Comparison of ENCODE assay signal across 16 cellular contexts in the genomic region with DNA sequence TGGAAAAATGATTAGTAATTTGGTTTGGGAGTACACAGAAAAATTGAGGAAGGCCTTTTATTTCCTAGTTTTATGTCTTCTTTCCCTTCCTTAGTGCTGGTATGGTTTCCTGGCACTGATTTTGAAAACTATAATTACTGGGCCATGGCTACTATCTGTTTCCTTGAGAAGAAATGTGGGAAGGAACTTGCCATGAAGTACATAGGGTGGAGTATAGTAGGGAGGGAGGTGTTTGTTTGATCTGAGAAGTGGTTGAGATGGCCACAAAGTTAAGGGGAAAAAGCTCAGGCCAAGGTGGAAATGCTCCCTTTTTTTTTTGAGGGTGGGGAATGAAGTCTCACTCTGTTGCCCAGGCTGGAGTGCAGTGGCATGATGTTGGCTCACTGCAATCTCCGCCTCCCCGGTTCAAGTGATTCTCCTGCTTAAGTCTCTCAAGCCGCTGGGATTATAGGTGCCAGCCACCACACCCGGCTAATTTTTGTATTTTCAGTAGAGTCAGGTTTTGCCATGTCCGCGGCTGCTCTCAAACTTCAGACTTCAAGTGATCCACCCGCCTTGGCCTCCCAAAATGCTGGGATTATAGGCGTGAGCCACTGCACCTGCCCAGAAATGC. TPM values are rescaled to one million over a fixed set of nuclear protein-coding genes. Genes with fewer than 3 reads are reported as not detected.
DNase-seq lines count a peak whose midpoint lies in the region; ATAC-seq and TF ChIP-seq lines count a peak whose summit lies in the region.
"Had no signal": no experiment of that assay in that cellular context is flagged by ENCODE, and none has a peak within 500 bp of the region (broad histone marks: within the 10 kb centered on the region; RNA-seq: fewer than 3 reads in every experiment).

No MANE protein-coding gene starts in this region.

- in situ Hi-C loops in gastrocnemius medialis (cut with MboI; ENCODE audit: low sequenced_read_pairs in 4 of 4) = loop anchor here (5.0 to 10.0 kb wide), 7 partner anchors 33 to 168 kb away; a partner anchor contains a TSS

- H3K36me3 ChIP-seq in Peyer's patch (no peaks in the 10 kb centered on the region), esophagus muscularis mucosa (no peaks in the 10 kb centered on the region), gastrocnemius medialis (no peaks in the 10 kb centered on the region)
- H3K36me3 ChIP-seq: BLaER1 treated with 17β-estradiol and CSF1 and Interleukin-3, amounts not matched to agents 10 nM and 100 nM had no signal

- no peaks in the 10 kb centered on the region for H3K9me3 ChIP-seq in Peyer's patch
- H3K9me3 ChIP-seq in esophagus muscularis mucosa = no peaks in the 10 kb centered on the region
- H3K9me3 ChIP-seq in gastrocnemius medialis = no peaks in the 10 kb centered on the region
- H3K9me3 ChIP-seq: BLaER1 treated with 17β-estradiol and CSF1 and Interleukin-3, amounts not matched to agents 10 nM and 100 nM had no signal

- ATAC-seq in gastrocnemius medialis = no peak
- ATAC-seq in GM19452 (IDR thresholded peaks at IDR 0.05; ENCODE audit: unreplicated experiment) = no peak
- ATAC-seq: stimulated activated naive CD8-positive, alpha-beta T cell treated with anti-CD3 and anti-CD28 coated beads, Interleukin-15, Interleukin-2, amounts not matched to agents 100 U/mL and 50 U/mL, for 24 hours had no signal

- no peak for DNase-seq in Peyer's patch
- no peak for DNase-seq in esophagus muscularis mucosa (ENCODE audit: extremely low spot score)
- no peak for DNase-seq in gastrocnemius medialis
- DNase-seq in NCI-H1694 (lab: John Stamatoyannopoulos, UW) = no peak
- no peak for DNase-seq in coronary artery (ENCODE audit: low spot score)
- DNase-seq: activated CD4-positive, alpha-beta T cell treated with anti-CD3 and anti-CD28 coated beads for 48 hours; activated T-cell treated with anti-CD3 and anti-CD28 coated beads, Interleukin-2, amount 50 U/mL, for 1 hour; NCI-H1105 treated with DMSO at 0.1 percent for 48 hours; small intestine; stimulated activated naive CD8-positive, alpha-beta T cell treated with anti-CD3 and anti-CD28 coated beads, Interleukin-15, Interleukin-2, amounts not matched to agents 100 U/mL and 50 U/mL, for 24 hours had no signal

- no peak for TF ChIP-seq EP300 in esophagus muscularis mucosa (IDR thresholded peaks at IDR 0.05)

- TF ChIP-seq POLR2A in Peyer's patch (IDR thresholded peaks at IDR 0.05) = no peak
- TF ChIP-seq POLR2A in esophagus muscularis mucosa (IDR thresholded peaks at IDR 0.05; ENCODE audit: low read depth) = no peak
- TF ChIP-seq POLR2A in gastrocnemius medialis (IDR thresholded peaks at IDR 0.05) = peak in 1 of 2 donors; percentile 12

- H3K27me3 ChIP-seq in Peyer's patch (no peaks in the 10 kb centered on the region), esophagus muscularis mucosa (no peaks in the 10 kb centered on the region), gastrocnemius medialis (no peaks in the 10 kb centered on the region)
- H3K27me3 ChIP-seq: BLaER1 treated with 17β-estradiol and CSF1 and Interleukin-3, amounts not matched to agents 10 nM and 100 nM had no signal

- H3K4me3 ChIP-seq in Peyer's patch (no peak overlapping the region), esophagus muscularis mucosa (no peak overlapping the region), gastrocnemius medialis (no peak overlapping the region), coronary artery (no peak overlapping the region)
- H3K4me3 ChIP-seq: BLaER1 treated with 17β-estradiol and CSF1 and Interleukin-3, amounts not matched to agents 10 nM and 100 nM had no signal

- H3K27ac ChIP-seq in Peyer's patch (peak overlapping the region in 3 of 4 donors; percentile 8 to 45 (median 31)), esophagus muscularis mucosa (replicated peaks in 1 of 4) (peak overlapping the region; percentile 37 to 62 (median 46)), gastrocnemius medialis (peak overlapping the region; percentile 42 to 95 (median 62)), coronary artery (peak overlapping the region in 1 of 2 donors; percentile 26)
- H3K27ac ChIP-seq: HL-60, KMS-11 had no signal

- WGBS in esophagus muscularis mucosa = 88% methylated on average over 8 of the region's 8 CpGs

- H3K4me1 ChIP-seq in Peyer's patch (peaks cover 0 to 12% (median 10%) of the 10 kb centered on the region in 4 donors), esophagus muscularis mucosa (peaks cover 32 to 51% (median 44%) of the 10 kb centered on the region in 4 donors), gastrocnemius medialis (peaks cover 26 to 35% of the 10 kb centered on the region in 2 donors)

- TF ChIP-seq CTCF in Peyer's patch (IDR thresholded peaks at IDR 0.05) = no peak
- TF ChIP-seq CTCF in esophagus muscularis mucosa (IDR thresholded peaks at IDR 0.05) = no peak
- TF ChIP-seq CTCF in gastrocnemius medialis (IDR thresholded peaks at IDR 0.05 in 4 of 5, conservative IDR thresholded peaks at IDR 0.05 in 1 of 5) = no peak
- TF ChIP-seq CTCF in coronary artery (IDR thresholded peaks at IDR 0.05) = no peak

- intact Hi-C loops in esophagus muscularis mucosa (cut with DNase I) = loop anchor here (1.0 to 5.0 kb wide), 2 partner anchors 33 to 93 kb away; a partner anchor contains a TSS
- intact Hi-C loops in gastrocnemius medialis (cut with DNase I; ENCODE audit: low total_unique reads) = no loop called here

RNA-seq across cellular contexts. Expression of a gene that starts 11.3 kb away (rescaled TPM):
- not detected for total RNA-seq in Peyer's patch
- total RNA-seq in esophagus muscularis mucosa = not detected
- total RNA-seq in gastrocnemius medialis = 100 to 1,000 TPM; 274 to 585 (median 420) TPM
- total RNA-seq: cerebellum, omental fat pad had no signal

RNA-seq across cellular contexts. Expression of a gene that starts 13.9 kb away (rescaled TPM):
- total RNA-seq in Peyer's patch = 1,000 to 10,000 TPM in 2 of 4 donors, 100 to 1,000 TPM in 2; 313 to 1,366 (median 694) TPM
- 1,000 to 10,000 TPM; 1,186 to 4,171 (median 2,482) TPM for total RNA-seq in esophagus muscularis mucosa
- total RNA-seq in gastrocnemius medialis = 1,000 to 10,000 TPM; 1,815 to 2,839 (median 2,202) TPM

RNA-seq across cellular contexts. Expression of a gene that starts 45.7 kb away (rescaled TPM):
- total RNA-seq in Peyer's patch = 10 to 100 TPM in 3 of 4 donors, 1 to 10 TPM in 1; 8.7 to 25.6 (median 12.5) TPM
- 10 to 100 TPM; 29.0 to 41.5 (median 35.5) TPM for total RNA-seq in esophagus muscularis mucosa
- total RNA-seq in gastrocnemius medialis = 10 to 100 TPM; 43.5 to 78.8 (median 59.4) TPM

RNA-seq across cellular contexts. Expression of a gene that starts 45.9 kb away (rescaled TPM):
- total RNA-seq in Peyer's patch (1 to 10 TPM in 1 of 4 donors, under 1 TPM in 1, not detected in 2; 0.54 to 3.7 TPM), esophagus muscularis mucosa (1 to 10 TPM in 3 of 4 donors, under 1 TPM in 1; 0.66 to 1.7 (median 1.3) TPM), gastrocnemius medialis (10 to 100 TPM in 1 of 4 donors, 1 to 10 TPM in 3; 3.3 to 19.0 (median 6.7) TPM)

RNA-seq across cellular contexts. Expression of a gene that starts 52.4 kb away (rescaled TPM):
- total RNA-seq in Peyer's patch = 10 to 100 TPM in 1 of 4 donors, 1 to 10 TPM in 3; 3.7 to 10.7 (median 4.5) TPM
- 10 to 100 TPM; 33.2 to 55.0 (median 41.7) TPM for total RNA-seq in esophagus muscularis mucosa
- total RNA-seq in gastrocnemius medialis = 100 to 1,000 TPM in 1 of 4 donors, 10 to 100 TPM in 3; 37.1 to 108 (median 75.4) TPM

Comparison
In these comparisons a context has a peak if more than half of its experiments do, and no peak if none do; other contexts are left out.
1. RNA of a gene that starts 11.3 kb away (total RNA-seq): 274 to 585 TPM in gastrocnemius medialis; not detected in Peyer's patch and not detected in esophagus muscularis mucosa; every median in the first group is over 100 times any median in the second.